22 cellular contexts compared by ENCODE assay signal in genomic region chr3:121075191-121075590, GRCh38.
"Had no signal": no experiment of that assay in that cellular context is flagged by ENCODE, and none has a peak within 500 bp of the region (broad histone marks: within the 10 kb centered on the region; RNA-seq: fewer than 3 reads in every experiment).

No MANE protein-coding gene starts in this region.

- DNase-seq: colonic mucosa; cortex of kidney; effector CD8-positive, alpha-beta T cell; effector memory CD8-positive, alpha-beta T cell; endodermal cell; erythroblast; esophagus squamous epithelium; foreskin fibroblast; foreskin melanocyte; gastrocnemius medialis; glutamatergic neuron; head of caudate nucleus; heart right ventricle; hippocampal formation; left cardiac atrium; left lung; left ventricle myocardium superior; lower lobe of right lung; mesenchymal stem cell; mucosa of descending colon had no signal

- H3K4me3 ChIP-seq: colonic mucosa, esophagus squamous epithelium, gastrocnemius medialis, heart right ventricle, left lung, lower lobe of right lung, mucosa of descending colon had no signal

- H3K36me3 ChIP-seq: colonic mucosa, esophagus squamous epithelium, gastrocnemius medialis, heart right ventricle, left lung, lower lobe of right lung had no signal

- H3K27me3 ChIP-seq: colonic mucosa, esophagus squamous epithelium, gastrocnemius medialis, heart right ventricle, left lung had no signal

- ATAC-seq: effector memory CD8-positive, alpha-beta T cell; esophagus mucosa; gastrocnemius medialis; heart right ventricle; left cardiac atrium; left lung; left ventricle myocardium superior; mucosa of descending colon had no signal

- H3K27ac ChIP-seq: colonic mucosa, epithelial cell of prostate, esophagus squamous epithelium, gastrocnemius medialis, heart right ventricle, left lung, lower lobe of right lung had no signal

- H3K4me1 ChIP-seq: colonic mucosa, esophagus squamous epithelium, gastrocnemius medialis, left lung, lower lobe of right lung had no signal

- H3K9me3 ChIP-seq: colonic mucosa, esophagus squamous epithelium, gastrocnemius medialis, lower lobe of right lung, mucosa of descending colon had no signal
